In the genomic region with DNA sequence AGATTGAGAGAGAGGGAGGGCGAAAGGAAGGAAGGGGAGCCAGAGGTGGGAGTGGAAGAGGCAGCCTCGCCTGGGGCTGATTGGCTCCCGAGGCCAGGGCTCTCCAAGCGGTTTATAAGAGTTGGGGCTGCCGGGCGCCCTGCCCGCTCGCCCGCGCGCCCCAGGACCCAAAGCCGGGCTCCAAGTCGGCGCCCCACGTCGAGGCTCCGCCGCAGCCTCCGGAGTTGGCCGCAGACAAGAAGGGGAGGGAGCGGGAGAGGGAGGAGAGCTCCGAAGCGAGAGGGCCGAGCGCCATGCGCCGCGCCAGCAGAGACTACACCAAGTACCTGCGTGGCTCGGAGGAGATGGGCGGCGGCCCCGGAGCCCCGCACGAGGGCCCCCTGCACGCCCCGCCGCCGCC, we compare ENCODE assay signal across 8 cellular contexts. TPM values are rescaled to one million over a fixed set of nuclear protein-coding genes. Genes with fewer than 3 reads are reported as not detected.
DNase-seq lines count a peak whose midpoint lies in the region; ATAC-seq and TF ChIP-seq lines count a peak whose summit lies in the region.

Gene TNFSF11, plus strand, starts transcription at position 142 of the 400 bp plus-strand sequence. Its CDS starts 152 bp downstream, at position 294.

- no peak within 1 kb of the TSS for H3K27ac ChIP-seq in left lung
- H3K27ac ChIP-seq in testis: no peak within 1 kb of the TSS
- H3K27ac ChIP-seq in gastrocnemius medialis: no peak within 1 kb of the TSS

- intact Hi-C loops in left lung (cut with DNase I) (no loop called here), testis (cut with DNase I; ENCODE audit: low total_unique reads) (no loop called here), gastrocnemius medialis (cut with DNase I; ENCODE audit: low total_unique reads) (no loop called here)

- in situ Hi-C loops in gastrocnemius medialis (cut with MboI; ENCODE audit: low sequenced_read_pairs in 4 of 4): no loop called here

- TF ChIP-seq POLR2A in testis (IDR thresholded peaks at IDR 0.05) (no peak), gastrocnemius medialis (IDR thresholded peaks at IDR 0.05) (no peak)

- H3K36me3 Mint-ChIP-seq in activated naive CD4-positive, alpha-beta T cell treated with anti-CD3 and anti-CD28 coated beads, Interleukin-2, amount 50 U/mL, for 72 hours: peaks cover 0 to 13% of the 10 kb centered on the region in 2 donors

- no peaks in the 10 kb centered on the region for H3K9me3 ChIP-seq in left lung
- no peaks in the 10 kb centered on the region for H3K9me3 ChIP-seq in testis
- H3K9me3 ChIP-seq in gastrocnemius medialis: no peaks in the 10 kb centered on the region

- H3K9me3 Mint-ChIP-seq in activated naive CD4-positive, alpha-beta T cell treated with anti-CD3 and anti-CD28 coated beads, Interleukin-2, amount 50 U/mL, for 72 hours: peaks cover 4 to 5% of the 10 kb centered on the region in 2 donors

- WGBS in testis, 2 donors: 3 to 4% methylated on average over 4 to 29 of the region's 39 CpGs

- H3K4me3 ChIP-seq in left lung (peak within 1 kb of the TSS; percentile 24 to 42), testis (peak within 1 kb of the TSS; percentile 12 to 51), gastrocnemius medialis (peak within 1 kb of the TSS in 2 of 4 donors; percentile 5 to 13)

- ATAC-seq in HG03139 (IDR thresholded peaks at IDR 0.05; ENCODE audit: unreplicated experiment) (peak; percentile 23), left lung (peak; percentile 52), gastrocnemius medialis (no peak)
- peak; percentile 27 to 42 for ATAC-seq in activated naive CD4-positive, alpha-beta T cell treated with anti-CD3 and anti-CD28 coated beads, Interleukin-2, amount 50 U/mL, for 72 hours

- peak within 1 kb of the TSS; percentile 6 to 62 for H3K27ac Mint-ChIP-seq in activated naive CD4-positive, alpha-beta T cell treated with anti-CD3 and anti-CD28 coated beads, Interleukin-2, amount 50 U/mL, for 72 hours

- peak; percentile 9 for DNase-seq in NCI-H2227 (lab: John Stamatoyannopoulos, UW; ENCODE audit: unreplicated experiment)
- DNase-seq in NCI-H2227 treated with DMSO at 0.1 percent for 48 hours (lab: John Stamatoyannopoulos, UW): no peak
- peak in 1 of 2 donors; percentile 10 for DNase-seq in activated naive CD4-positive, alpha-beta T cell treated with anti-CD3 and anti-CD28 coated beads, Interleukin-2, amount 50 U/mL, for 72 hours (ENCODE audit: low spot score in 2 of 2)
- DNase-seq in left lung: no peak
- DNase-seq in testis: no peak
- no peak for DNase-seq in gastrocnemius medialis
- no peak for DNase-seq in putamen (ENCODE audit: low spot score)

- TF ChIP-seq CTCF in left lung (IDR thresholded peaks at IDR 0.05) (no peak), testis (IDR thresholded peaks at IDR 0.05) (no peak), gastrocnemius medialis (IDR thresholded peaks at IDR 0.05 in 4 of 5, conservative IDR thresholded peaks at IDR 0.05 in 1 of 5) (no peak)

- H3K27me3 ChIP-seq in left lung (peaks cover 36 to 53% of the 10 kb centered on the region in 2 donors), testis (no peaks in the 10 kb centered on the region), gastrocnemius medialis (peaks cover 20 to 38% (median 37%) of the 10 kb centered on the region in 3 donors)

- H3K36me3 ChIP-seq in left lung (no peaks in the 10 kb centered on the region), testis (ENCODE audit: low read depth, missing control alignments) (no peaks in the 10 kb centered on the region), gastrocnemius medialis (no peaks in the 10 kb centered on the region)

- H3K4me1 ChIP-seq in left lung (peaks cover 8 to 12% of the 10 kb centered on the region in 2 donors), testis (peaks cover 4% of the 10 kb centered on the region), gastrocnemius medialis (peaks cover 0 to 5% of the 10 kb centered on the region in 2 donors)

RNA-seq across cellular contexts. Expression of gene TNFSF11, which starts in this region (rescaled TPM):
- under 1 TPM; 0.32 to 0.37 TPM for total RNA-seq in activated naive CD4-positive, alpha-beta T cell treated with anti-CD3 and anti-CD28 coated beads, Interleukin-2, amount 50 U/mL, for 72 hours
- total RNA-seq in left lung (1 to 10 TPM in 1 of 2 donors, not detected in 1; 1.1 TPM), testis (1 to 10 TPM in 1 of 2 donors, under 1 TPM in 1; 0.93 to 2.0 TPM), gastrocnemius medialis (under 1 TPM in 1 of 4 donors, not detected in 3; 0.83 TPM)
- 1.8 TPM for polyA plus RNA-seq in testis (ENCODE audit: insufficient read depth, low read depth, low replicate concordance)

Comparison
In these comparisons a context has a peak if more than half of its experiments do, and no peak if none do; other contexts are left out.
1. Peak in ATAC-seq in activated naive CD4-positive, alpha-beta T cell treated with anti-CD3 and anti-CD28 coated beads, Interleukin-2, amount 50 U/mL, for 72 hours; RNA of the gene not detected or under 1 TPM.
2. ATAC-seq: peak in HG03139 (single experiment) and left lung (single experiment); none in gastrocnemius medialis (0 of 2).